In genomic region chr18:58140366-58141325, GRCh38 we compare ENCODE assay signal across 1 cellular context.
TF ChIP-seq lines count a peak whose summit lies in the region.

No MANE protein-coding gene starts in this region.

TF ChIP-seq in GM12878, 131 proteins besides CTCF, POLR2A, EP300 and RAD21 (continued from another document):
- no peak for TF ChIP-seq HSF1 (IDR thresholded peaks at IDR 0.05; ENCODE audit: low read depth, low read length)
- TF ChIP-seq SP1 (IDR thresholded peaks at IDR 0.05; ENCODE audit: low read depth, low read length) = no peak
- no peak for TF ChIP-seq LARP7 (IDR thresholded peaks at IDR 0.05)
- TF ChIP-seq SMC3 (IDR thresholded peaks at IDR 0.05; ENCODE audit: borderline replicate concordance, low read length) = no peak
- no peak for TF ChIP-seq IKZF1 (conservative IDR thresholded peaks at IDR 0.05)
